In genomic region chr7:90244909-90245841, GRCh38 we compare ENCODE assay signal across 8 cellular contexts. TPM values are rescaled to one million over a fixed set of nuclear protein-coding genes. Genes with fewer than 3 reads are reported as not detected.
A peak's percentile ranks its signal among the peaks of the same experiment; 100 is the strongest.
DNase-seq lines count a peak whose midpoint lies in the region; ATAC-seq and TF ChIP-seq lines count a peak whose summit lies in the region.

TSS of gene CFAP69 (plus strand) at chr7:90245174. CDS start at chr7:90245425, 251 bp downstream.

- no peaks in the 10 kb centered on the region for H3K9me3 ChIP-seq in T-helper 17 cell (ENCODE audit: control insufficient read depth, low read length, poor library complexity, severe bottlenecking)
- no peaks in the 10 kb centered on the region for H3K9me3 ChIP-seq in right cardiac atrium (ENCODE audit: control insufficient read depth, low read length)

- H3K27ac ChIP-seq in right cardiac atrium (ENCODE audit: low read length), result no peak within 1 kb of the TSS
- H3K27ac ChIP-seq in urinary bladder (ENCODE audit: low read depth), result no peak within 1 kb of the TSS

- intact Hi-C loops in right cardiac atrium (cut with DNase I), result loop anchor here in 1 of 4 donors (10.0 kb wide), 1 partner anchor 90 kb away; the partner anchor contains the start of gene STEAP1

- no peaks in the 10 kb centered on the region for H3K36me3 ChIP-seq in urinary bladder (ENCODE audit: insufficient read depth)

- H3K4me1 ChIP-seq in right cardiac atrium (ENCODE audit: control insufficient read depth, insufficient read depth, low read length), result no peaks in the 10 kb centered on the region
- no peaks in the 10 kb centered on the region for H3K4me1 ChIP-seq in urinary bladder (ENCODE audit: insufficient read depth)

- TF ChIP-seq CTCF in GM13977 (IDR thresholded peaks at IDR 0.05; ENCODE audit: extremely low read depth, insufficient read depth, missing control alignments), result no peak

- DNase-seq in GM13977 (ENCODE audit: low spot score) (peak; percentile 76), NCI-H1417 (lab: John Stamatoyannopoulos, UW) (peak; percentile 91 to 94 (median 94)), T-helper 17 cell (peak; percentile 58 to 79 (median 71)), amygdala (lab: John Stamatoyannopoulos, UW) (peak; percentile 39 to 90 (median 78)), right cardiac atrium (peak; percentile 92 to 97 (median 96)), pulmonary artery endothelial cell (ENCODE audit: low read depth, low spot score) (peak; percentile 48)

- H3K27me3 Mint-ChIP-seq in T-helper 17 cell, result peaks cover 44% of the 10 kb centered on the region

- H3K4me1 Mint-ChIP-seq in T-helper 17 cell, result peaks cover 26% of the 10 kb centered on the region

- no peaks in the 10 kb centered on the region for H3K27me3 ChIP-seq in right cardiac atrium (ENCODE audit: control insufficient read depth, insufficient read depth)

- H3K27ac Mint-ChIP-seq in T-helper 17 cell, result peak within 1 kb of the TSS; percentile 87

- no peaks in the 10 kb centered on the region for H3K36me3 Mint-ChIP-seq in T-helper 17 cell (ENCODE audit: low read depth)

- peak within 1 kb of the TSS; percentile 65 for H3K4me3 ChIP-seq in right cardiac atrium (ENCODE audit: low read length)
- H3K4me3 ChIP-seq in urinary bladder (ENCODE audit: low read depth, low read length), result peak within 1 kb of the TSS; percentile 86

- under 1% methylated on average over 59 of the region's 59 CpGs for WGBS in right cardiac atrium
- under 1% methylated on average over 59 of the region's 59 CpGs for WGBS in urinary bladder

- in situ Hi-C loops in GM13977 (cut with MboI; ENCODE audit: low pct_unique_long_range_greater_than_20kb, low sequenced_read_pairs, unreplicated experiment), result no loop called here

- ATAC-seq in HG02678 (IDR thresholded peaks at IDR 0.05; ENCODE audit: unreplicated experiment) (peak; percentile 63), T-helper 17 cell (peak; percentile 93), right cardiac atrium (peak; percentile 96 to 98)

- peak within 1 kb of the TSS; percentile 87 for H3K4me3 Mint-ChIP-seq in T-helper 17 cell

RNA-seq across cellular contexts. Expression of gene CFAP69, which starts in this region (rescaled TPM):
- total RNA-seq in T-helper 17 cell, result 1 to 10 TPM in 1 of 2 donors, under 1 TPM in 1; 0.60 to 1.6 TPM
- total RNA-seq in right cardiac atrium, result 1 to 10 TPM; 3.5 to 7.4 (median 4.5) TPM
- polyA plus RNA-seq in right cardiac atrium, result 2.3 TPM
- total RNA-seq in pulmonary artery endothelial cell, result 1.8 and 3.6 TPM in 2 replicates
- 19.1 TPM for total RNA-seq in urinary bladder
- polyA plus RNA-seq in urinary bladder, result 2.4 TPM
